In genomic region chrX:38052096-38052495, GRCh38 we compare ENCODE assay signal across 12 cellular contexts. TPM values are rescaled to one million over a fixed set of nuclear protein-coding genes. Genes with fewer than 3 reads are reported as not detected.
A peak's percentile ranks its signal among the peaks of the same experiment; 100 is the strongest.
DNase-seq lines count a peak whose midpoint lies in the region; ATAC-seq, FAIRE-seq and TF ChIP-seq lines count a peak whose summit lies in the region.
"Had no signal": no experiment of that assay in that cellular context is flagged by ENCODE, and none has a peak within 500 bp of the region (broad histone marks: within the 10 kb centered on the region; RNA-seq: fewer than 3 reads in every experiment).

No MANE protein-coding gene starts in this region.

- intact Hi-C loops in heart right ventricle (cut with DNase I), result no loop called here

- H3K9me3 ChIP-seq in heart right ventricle, result peaks cover 0 to 7% (median 0%) of the 10 kb centered on the region in 11 donors
- H3K9me3 ChIP-seq: prostate gland had no signal

- no peaks in the 10 kb centered on the region for H3K36me3 Mint-ChIP-seq in activated naive CD8-positive, alpha-beta T cell treated with anti-CD3 and anti-CD28 coated beads, Interleukin-2, amount 50 U/mL, for 24 hours (ENCODE audit: low read depth)
- H3K36me3 Mint-ChIP-seq in activated naive CD8-positive, alpha-beta T cell treated with anti-CD3 and anti-CD28 coated beads for 36 hours, result no peaks in the 10 kb centered on the region
- H3K36me3 Mint-ChIP-seq: activated naive CD4-positive, alpha-beta T cell treated with anti-CD3 and anti-CD28 coated beads, Interleukin-2, amount 10 ng/mL, durations not matched to agents 7 days and 5 days; CD4-positive, CD25-positive, alpha-beta regulatory T cell had no signal

- H3K27me3 Mint-ChIP-seq in activated naive CD8-positive, alpha-beta T cell treated with anti-CD3 and anti-CD28 coated beads, Interleukin-2, amount 50 U/mL, for 24 hours, result no peaks in the 10 kb centered on the region
- no peaks in the 10 kb centered on the region for H3K27me3 Mint-ChIP-seq in activated naive CD8-positive, alpha-beta T cell treated with anti-CD3 and anti-CD28 coated beads for 36 hours
- H3K27me3 Mint-ChIP-seq: activated naive CD4-positive, alpha-beta T cell treated with anti-CD3 and anti-CD28 coated beads, Interleukin-2, amount 10 ng/mL, durations not matched to agents 7 days and 5 days had no signal

- peaks cover 0 to 4% (median 0%) of the 10 kb centered on the region in 7 donors for H3K27me3 ChIP-seq in heart right ventricle

- no peaks in the 10 kb centered on the region for H3K4me1 ChIP-seq in heart right ventricle
- H3K4me1 ChIP-seq: prostate gland had no signal

- ATAC-seq in activated naive CD8-positive, alpha-beta T cell treated with anti-CD3 and anti-CD28 coated beads, Interleukin-2, amount 50 U/mL, for 24 hours, result peak; percentile 63
- ATAC-seq in heart right ventricle, result no peak

- peaks cover 1% of the 10 kb centered on the region for H3K4me1 Mint-ChIP-seq in activated naive CD8-positive, alpha-beta T cell treated with anti-CD3 and anti-CD28 coated beads, Interleukin-2, amount 50 U/mL, for 24 hours
- H3K4me1 Mint-ChIP-seq in activated naive CD8-positive, alpha-beta T cell treated with anti-CD3 and anti-CD28 coated beads for 36 hours, result no peaks in the 10 kb centered on the region
- H3K4me1 Mint-ChIP-seq: activated naive CD4-positive, alpha-beta T cell treated with anti-CD3 and anti-CD28 coated beads, Interleukin-2, amount 10 ng/mL, durations not matched to agents 7 days and 5 days; CD4-positive, CD25-positive, alpha-beta regulatory T cell had no signal

- no peak for FAIRE-seq in urothelium cell line (lab: Jason Lieb, UNC)
- FAIRE-seq: GM12891 had no signal

- DNase-seq in activated naive CD8-positive, alpha-beta T cell treated with anti-CD3 and anti-CD28 coated beads, Interleukin-2, amount 50 U/mL, for 24 hours, result no peak
- no peak for DNase-seq in activated naive CD8-positive, alpha-beta T cell treated with anti-CD3 and anti-CD28 coated beads for 36 hours
- DNase-seq in NOMO-1 treated with dmso at 0.1 percent for 144 hours (lab: John Stamatoyannopoulos, UW; ENCODE audit: unreplicated experiment), result peak; percentile 23
- DNase-seq in epithelial cell of proximal tubule (ENCODE audit: low read depth), result peak; percentile 49
- DNase-seq in urothelium cell line (ENCODE audit: low spot score), result peak; percentile 26
- DNase-seq in heart right ventricle, result no peak
- DNase-seq in NK-92 (lab: John Stamatoyannopoulos, UW; ENCODE audit: unreplicated experiment), result no peak
- no peak for DNase-seq in T-helper 9 cell
- DNase-seq: activated naive CD4-positive, alpha-beta T cell treated with anti-CD3 and anti-CD28 coated beads, Interleukin-2, amount 10 ng/mL, durations not matched to agents 7 days and 5 days had no signal

- H3K36me3 ChIP-seq in heart right ventricle, result no peaks in the 10 kb centered on the region
- H3K36me3 ChIP-seq: prostate gland had no signal

- H3K27ac ChIP-seq in heart right ventricle, result no peak overlapping the region
- H3K27ac ChIP-seq: prostate gland had no signal

- H3K4me3 Mint-ChIP-seq in activated naive CD8-positive, alpha-beta T cell treated with anti-CD3 and anti-CD28 coated beads, Interleukin-2, amount 50 U/mL, for 24 hours, result no peak overlapping the region
- no peak overlapping the region for H3K4me3 Mint-ChIP-seq in activated naive CD8-positive, alpha-beta T cell treated with anti-CD3 and anti-CD28 coated beads for 36 hours
- H3K4me3 Mint-ChIP-seq: activated naive CD4-positive, alpha-beta T cell treated with anti-CD3 and anti-CD28 coated beads, Interleukin-2, amount 10 ng/mL, durations not matched to agents 7 days and 5 days; CD4-positive, CD25-positive, alpha-beta regulatory T cell had no signal

- H3K27ac Mint-ChIP-seq in activated naive CD8-positive, alpha-beta T cell treated with anti-CD3 and anti-CD28 coated beads, Interleukin-2, amount 50 U/mL, for 24 hours, result no peak overlapping the region
- H3K27ac Mint-ChIP-seq in activated naive CD8-positive, alpha-beta T cell treated with anti-CD3 and anti-CD28 coated beads for 36 hours, result no peak overlapping the region
- H3K27ac Mint-ChIP-seq: activated naive CD4-positive, alpha-beta T cell treated with anti-CD3 and anti-CD28 coated beads, Interleukin-2, amount 10 ng/mL, durations not matched to agents 7 days and 5 days; CD4-positive, CD25-positive, alpha-beta regulatory T cell had no signal

- TF ChIP-seq CTCF in epithelial cell of proximal tubule (conservative IDR thresholded peaks at IDR 0.05; ENCODE audit: low read depth, low read length), result no peak
- TF ChIP-seq CTCF in heart right ventricle (IDR thresholded peaks at IDR 0.05), result no peak

- H3K9me3 Mint-ChIP-seq in activated naive CD8-positive, alpha-beta T cell treated with anti-CD3 and anti-CD28 coated beads, Interleukin-2, amount 50 U/mL, for 24 hours, result no peaks in the 10 kb centered on the region
- no peaks in the 10 kb centered on the region for H3K9me3 Mint-ChIP-seq in activated naive CD8-positive, alpha-beta T cell treated with anti-CD3 and anti-CD28 coated beads for 36 hours
- H3K9me3 Mint-ChIP-seq: activated naive CD4-positive, alpha-beta T cell treated with anti-CD3 and anti-CD28 coated beads, Interleukin-2, amount 10 ng/mL, durations not matched to agents 7 days and 5 days had no signal

- H3K4me3 ChIP-seq in epithelial cell of proximal tubule (ENCODE audit: low read depth, low read length) (no peak overlapping the region), heart right ventricle (no peak overlapping the region)
- H3K4me3 ChIP-seq: prostate gland had no signal

- 84 to 100% methylated on average over 1 of the region's 1 CpG for WGBS in heart right ventricle, 2 donors

RNA-seq across cellular contexts. Expression of gene SYTL5, which starts 45.7 kb away (rescaled TPM):
- total RNA-seq in activated naive CD8-positive, alpha-beta T cell treated with anti-CD3 and anti-CD28 coated beads for 36 hours, result not detected
- total RNA-seq in epithelial cell of proximal tubule, result 0.14 and 0.17 TPM in 2 replicates
- 1 to 10 TPM in 2 of 10 donors, under 1 TPM in 5, not detected in 3; 0.10 to 3.2 (median 0.83) TPM for total RNA-seq in heart right ventricle
- polyA plus RNA-seq in heart right ventricle, result under 1 TPM; 0.03 to 0.07 TPM
- total RNA-seq: CD4-positive, CD25-positive, alpha-beta regulatory T cell had no signal
- polyA plus RNA-seq: CD4-positive, CD25-positive, alpha-beta regulatory T cell had no signal

Comparison
In these comparisons a context has a peak if more than half of its experiments do, and no peak if none do; other contexts are left out.
1. DNase-seq: peak in NOMO-1 treated with dmso at 0.1 percent for 144 hours (single experiment), epithelial cell of proximal tubule (single experiment) and urothelium cell line (single experiment); none in activated naive CD8-positive, alpha-beta T cell treated with anti-CD3 and anti-CD28 coated beads, Interleukin-2, amount 50 U/mL, for 24 hours (single experiment), activated naive CD8-positive, alpha-beta T cell treated with anti-CD3 and anti-CD28 coated beads for 36 hours (single experiment), heart right ventricle (0 of 2), NK-92 (single experiment) and T-helper 9 cell (single experiment).